In the genomic region with DNA sequence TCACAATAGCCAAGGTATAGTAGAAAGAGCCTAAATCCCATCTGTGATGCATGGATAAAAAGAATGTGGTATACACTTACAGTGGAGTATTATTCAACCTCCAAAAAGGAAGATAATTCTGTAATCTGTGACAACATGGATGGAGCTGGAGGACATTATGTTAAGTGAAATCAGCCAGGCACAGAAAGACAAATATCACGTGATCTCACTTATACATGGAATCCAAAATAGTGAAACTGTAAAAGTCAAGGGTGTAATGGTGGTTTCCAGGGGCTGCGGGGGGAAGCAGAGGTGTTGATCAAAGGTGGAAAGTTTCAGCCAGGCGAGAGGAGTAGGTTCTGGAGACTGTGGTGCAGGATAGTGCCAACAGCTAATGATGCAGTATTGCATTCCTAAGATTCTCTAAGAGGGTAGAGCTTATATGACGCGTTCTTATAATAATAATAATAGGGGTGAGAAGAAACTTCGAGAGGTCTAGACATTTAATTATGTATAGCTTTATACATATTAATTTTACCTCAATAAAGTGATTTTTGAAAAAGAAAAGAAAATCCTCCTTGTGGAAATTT, we compare ENCODE assay signal across 19 cellular contexts.
"Had no signal": no experiment of that assay in that cellular context is flagged by ENCODE, and none has a peak within 500 bp of the region (broad histone marks: within the 10 kb centered on the region; RNA-seq: fewer than 3 reads in every experiment).

No MANE protein-coding gene starts in this region.

- H3K27ac Mint-ChIP-seq: natural killer cell; stimulated activated naive B cell treated with anti-CD40 and anti-IgM and Interleukin-4, amounts not matched to agents 10 μg/mL and 1 μg/mL and 100 μg/mL, for 72 hours; stimulated activated naive CD8-positive, alpha-beta T cell treated with anti-CD3 and anti-CD28 coated beads, Interleukin-15, Interleukin-2, amounts not matched to agents 100 ng/mL and 50 ng/mL, for 24 hours had no signal

- H3K27ac ChIP-seq: coronary artery, esophagus squamous epithelium, heart right ventricle, ovary, psoas muscle, thoracic aorta, tibial nerve, upper lobe of left lung had no signal

- H3K36me3 ChIP-seq: esophagus squamous epithelium, heart right ventricle, ovary, thoracic aorta, tibial nerve, upper lobe of left lung had no signal

- H3K4me1 ChIP-seq: psoas muscle, tibial nerve, upper lobe of left lung had no signal

- H3K4me3 Mint-ChIP-seq: natural killer cell; stimulated activated naive B cell treated with anti-CD40 and anti-IgM and Interleukin-4, amounts not matched to agents 10 μg/mL and 1 μg/mL and 100 μg/mL, for 72 hours; stimulated activated naive CD8-positive, alpha-beta T cell treated with anti-CD3 and anti-CD28 coated beads, Interleukin-15, Interleukin-2, amounts not matched to agents 100 ng/mL and 50 ng/mL, for 24 hours had no signal

- DNase-seq: dermis blood vessel endothelial cell; effector memory CD4-positive, alpha-beta T cell; esophagus squamous epithelium; glutamatergic neuron; islet precursor cell; natural killer cell; occipital lobe; ovary; posterior cingulate gyrus; psoas muscle; right cardiac atrium; stimulated activated CD4-positive, alpha-beta T cell treated with anti-CD3 and anti-CD28 coated beads, Interleukin-15, amount 100 ng/mL, for 24 hours; stimulated activated naive B cell treated with anti-CD40 and anti-IgM and Interleukin-4, amounts not matched to agents 10 μg/mL and 1 μg/mL and 100 μg/mL, for 72 hours; upper lobe of left lung had no signal

- H3K4me3 ChIP-seq: coronary artery, esophagus squamous epithelium, heart right ventricle, ovary, psoas muscle, thoracic aorta, tibial nerve, upper lobe of left lung had no signal

- H3K9me3 Mint-ChIP-seq: natural killer cell; stimulated activated naive B cell treated with anti-CD40 and anti-IgM and Interleukin-4, amounts not matched to agents 10 μg/mL and 1 μg/mL and 100 μg/mL, for 72 hours; stimulated activated naive CD8-positive, alpha-beta T cell treated with anti-CD3 and anti-CD28 coated beads, Interleukin-15, Interleukin-2, amounts not matched to agents 100 ng/mL and 50 ng/mL, for 24 hours had no signal

- H3K36me3 Mint-ChIP-seq: natural killer cell; stimulated activated naive B cell treated with anti-CD40 and anti-IgM and Interleukin-4, amounts not matched to agents 10 μg/mL and 1 μg/mL and 100 μg/mL, for 72 hours had no signal

- ATAC-seq: natural killer cell had no signal

- H3K9me3 ChIP-seq: esophagus squamous epithelium, heart right ventricle, ovary, psoas muscle, thoracic aorta, tibial nerve, upper lobe of left lung had no signal

- H3K27me3 ChIP-seq: ovary, upper lobe of left lung had no signal
